In the genomic region with DNA sequence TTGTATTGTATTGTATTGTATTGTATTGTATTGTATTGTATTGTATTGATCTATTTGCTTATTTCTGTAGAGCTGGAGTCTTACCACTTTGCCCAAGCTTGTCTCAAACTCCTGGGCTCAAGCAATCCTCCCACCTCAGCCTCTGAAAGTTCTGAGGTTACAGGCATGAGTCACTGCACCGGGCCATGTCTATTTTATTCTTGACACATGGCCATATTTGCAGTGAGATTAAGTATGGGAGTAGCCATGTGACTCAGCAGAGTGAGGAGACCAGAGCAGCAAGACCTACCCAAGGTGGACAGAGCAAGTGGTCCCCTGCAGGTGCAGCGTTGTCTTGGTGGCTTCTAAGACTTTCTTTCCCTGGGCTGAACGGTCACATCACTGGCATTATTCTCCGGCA, we compare ENCODE assay signal across 8 cellular contexts. TPM values are rescaled to one million over a fixed set of nuclear protein-coding genes. Genes with fewer than 3 reads are reported as not detected.
DNase-seq lines count a peak whose midpoint lies in the region; ATAC-seq and TF ChIP-seq lines count a peak whose summit lies in the region.

No MANE protein-coding gene starts in this region.

- DNase-seq in Daoy (ENCODE audit: low read depth), result peak; percentile 54
- peak; percentile 96 for DNase-seq in epithelial cell of esophagus (ENCODE audit: low read depth)
- DNase-seq in NCI-H1105 treated with DMSO at 0.1 percent for 48 hours (lab: John Stamatoyannopoulos, UW), result no peak
- no peak for DNase-seq in stimulated activated naive CD4-positive, alpha-beta T cell treated with Interleukin-2 at 50 U/mL for 16 hours (lab: John Stamatoyannopoulos, UW)
- no peak for DNase-seq in iPS-NIHi7 (ENCODE audit: extremely low spot score)
- DNase-seq in activated effector memory CD4-positive, alpha-beta T cell treated with anti-CD3 and anti-CD28 coated beads, Interleukin-2, amount 50 U/mL, for 16 hours, result no peak

- no peak overlapping the region for H3K4me3 ChIP-seq in epithelial cell of esophagus (ENCODE audit: low read length)

- ATAC-seq in GM21381 (IDR thresholded peaks at IDR 0.05; ENCODE audit: unreplicated experiment) (peak; percentile 96), HG03571 (IDR thresholded peaks at IDR 0.05; ENCODE audit: unreplicated experiment) (peak; percentile 77)

- no peak for TF ChIP-seq CTCF in epithelial cell of esophagus (IDR thresholded peaks at IDR 0.05; ENCODE audit: insufficient read depth, low read depth, low read length, missing control alignments)

RNA-seq across cellular contexts. Expression of gene UBAC2, which starts 49.1 kb away (rescaled TPM):
- total RNA-seq in Daoy (2014; rRNA removed; shearing (Covaris generic)), result 20.9 and 24.2 TPM in 2 replicates

Comparison
In these comparisons a context has a peak if more than half of its experiments do, and no peak if none do; other contexts are left out.
1. DNase-seq: peak in Daoy (single experiment) and epithelial cell of esophagus (single experiment); none in NCI-H1105 treated with DMSO at 0.1 percent for 48 hours (single experiment), stimulated activated naive CD4-positive, alpha-beta T cell treated with Interleukin-2 at 50 U/mL for 16 hours (single experiment), iPS-NIHi7 (single experiment) and activated effector memory CD4-positive, alpha-beta T cell treated with anti-CD3 and anti-CD28 coated beads, Interleukin-2, amount 50 U/mL, for 16 hours (single experiment).